ENCODE assay signal across 13 cellular contexts in genomic region chr5:102231693-102232619, GRCh38.
DNase-seq lines count a peak whose midpoint lies in the region; ATAC-seq and TF ChIP-seq lines count a peak whose summit lies in the region.
"Had no signal": no experiment of that assay in that cellular context is flagged by ENCODE, and none has a peak within 500 bp of the region (broad histone marks: within the 10 kb centered on the region; RNA-seq: fewer than 3 reads in every experiment).

No MANE protein-coding gene starts in this region.

- CTCF ChIA-PET in Calu3 (lab: Charles Lee), result no interaction called here

- BruUV-seq in Calu3 (replicated peaks; lab: Mats Ljungman, UMichigan), result no TSS peak

- no peak overlapping the region for H3K4me3 ChIP-seq in GM12864 (ENCODE audit: low read depth, low read length)
- H3K4me3 ChIP-seq: BLaER1 treated with 17β-estradiol and CSF1 and Interleukin-3, amounts not matched to agents 10 nM and 100 nM; body of pancreas had no signal

- no peaks in the 10 kb centered on the region for H3K27me3 Mint-ChIP-seq in Calu3 (ENCODE audit: unreplicated experiment)
- H3K27me3 Mint-ChIP-seq: stimulated activated naive CD8-positive, alpha-beta T cell treated with anti-CD3 and anti-CD28 coated beads, Interleukin-15, Interleukin-2, amounts not matched to agents 100 ng/mL and 50 ng/mL, for 24 hours had no signal

- H3K4me1 Mint-ChIP-seq in Calu3 (ENCODE audit: low read depth, unreplicated experiment), result peaks cover 10% of the 10 kb centered on the region

- intact Hi-C loops in Calu3 (cut with micrococcal nuclease; ENCODE audit: unreplicated experiment), result no loop called here

- H3K27ac Mint-ChIP-seq in Calu3 (ENCODE audit: unreplicated experiment), result no peak overlapping the region
- H3K27ac Mint-ChIP-seq: stimulated activated naive CD8-positive, alpha-beta T cell treated with anti-CD3 and anti-CD28 coated beads, Interleukin-15, Interleukin-2, amounts not matched to agents 100 ng/mL and 50 ng/mL, for 24 hours had no signal

- H3K9me3 Mint-ChIP-seq in Calu3 (ENCODE audit: low read depth, unreplicated experiment), result no peaks in the 10 kb centered on the region
- H3K9me3 Mint-ChIP-seq: stimulated activated naive CD8-positive, alpha-beta T cell treated with anti-CD3 and anti-CD28 coated beads, Interleukin-15, Interleukin-2, amounts not matched to agents 100 ng/mL and 50 ng/mL, for 24 hours had no signal

- ATAC-seq in GM19324 (IDR thresholded peaks at IDR 0.05; ENCODE audit: low FRiP score, unreplicated experiment) (peak; percentile 92), HG02885 (IDR thresholded peaks at IDR 0.05; ENCODE audit: poor library complexity, unreplicated experiment) (peak; percentile 94)
- ATAC-seq: body of pancreas had no signal

- in situ Hi-C loops in SK-MEL-5 (cut with HindIII; ENCODE audit: low pct_unique_long_range_greater_than_20kb, low sequenced_read_pairs), result no loop called here

- peak; percentile 8 for DNase-seq in GM12864 (ENCODE audit: low read depth)
- peak; percentile 72 for DNase-seq in SK-MEL-5 (ENCODE audit: low read depth, low spot score)
- no peak for DNase-seq in activated effector memory CD4-positive, alpha-beta T cell treated with Interleukin-2 at 50 U/mL for 16 hours
- no peak for DNase-seq in GOT3 (lab: John Stamatoyannopoulos, UW)
- no peak for DNase-seq in Calu3
- DNase-seq in activated gamma-delta T cell (lab: John Stamatoyannopoulos, UW), result no peak
- DNase-seq: body of pancreas, KBM-7, small intestine had no signal

- TF ChIP-seq CTCF in GM12864 (IDR thresholded peaks at IDR 0.05; ENCODE audit: low read depth, low read length, missing control alignments) (no peak), Calu3 (IDR thresholded peaks at IDR 0.05; ENCODE audit: unreplicated experiment) (no peak)

- no peak overlapping the region for H3K4me3 Mint-ChIP-seq in Calu3 (ENCODE audit: low read depth, unreplicated experiment)
- H3K4me3 Mint-ChIP-seq: stimulated activated naive CD8-positive, alpha-beta T cell treated with anti-CD3 and anti-CD28 coated beads, Interleukin-15, Interleukin-2, amounts not matched to agents 100 ng/mL and 50 ng/mL, for 24 hours had no signal

- no peaks in the 10 kb centered on the region for H3K36me3 Mint-ChIP-seq in Calu3 (ENCODE audit: insufficient read depth, unreplicated experiment)

Comparison
In these comparisons a context has a peak if more than half of its experiments do, and no peak if none do; other contexts are left out.
1. DNase-seq: peak in GM12864 (single experiment) and SK-MEL-5 (single experiment); none in activated effector memory CD4-positive, alpha-beta T cell treated with Interleukin-2 at 50 U/mL for 16 hours (single experiment), GOT3 (single experiment), Calu3 (single experiment) and activated gamma-delta T cell (single experiment).